Comparison of ENCODE assay signal across 29 cellular contexts in the genomic region with DNA sequence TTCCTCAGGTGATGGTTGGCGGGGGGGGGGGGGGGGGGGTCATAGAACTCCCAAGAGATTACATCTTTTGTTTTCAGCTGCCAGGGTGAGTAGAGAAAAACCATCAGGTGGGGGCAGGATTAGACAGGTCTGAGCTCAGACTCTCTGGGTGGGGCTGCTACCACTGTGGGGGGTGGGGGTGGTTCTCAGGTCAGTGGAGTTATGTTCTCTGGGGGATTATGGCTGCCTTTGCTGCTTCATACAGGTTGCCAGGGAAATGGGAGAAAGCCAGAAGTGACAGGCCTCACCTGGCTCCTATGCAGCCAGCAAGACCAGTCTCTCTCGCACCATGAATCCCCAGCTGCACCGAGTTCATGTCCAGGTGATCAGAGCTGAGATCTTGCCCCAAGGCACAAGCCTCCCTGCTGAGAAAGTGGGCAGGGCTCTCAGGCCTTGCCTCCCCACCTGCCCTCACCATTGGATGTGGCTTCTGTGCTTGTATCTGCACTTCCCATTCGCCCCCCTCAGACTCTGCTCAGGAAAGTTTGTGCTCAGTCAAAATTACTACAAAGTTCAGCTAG.
"Had no signal": no experiment of that assay in that cellular context is flagged by ENCODE, and none has a peak within 500 bp of the region (broad histone marks: within the 10 kb centered on the region; RNA-seq: fewer than 3 reads in every experiment).

No MANE protein-coding gene starts in this region.

- H3K36me3 Mint-ChIP-seq: memory B cell; natural killer cell treated with Interleukin-12 subunit alpha and Interleukin-12 subunit beta and Interleukin-15 and Interleukin-18, amount 100 ng/mL, for 72 hours; stimulated activated naive B cell treated with anti-CD40 and anti-IgM and Interleukin-4, amounts not matched to agents 10 μg/mL and 1 μg/mL and 100 μg/mL, for 72 hours had no signal

- H3K4me3 ChIP-seq: hepatocyte, left ventricle myocardium inferior, lung, mucosa of descending colon, pancreas, prostate gland, skin epidermis, stomach, testis, thyroid gland, transverse colon, upper lobe of right lung, uterus had no signal

- H3K9me3 ChIP-seq: pancreas, prostate gland, testis, thyroid gland, transverse colon, upper lobe of right lung, uterus had no signal

- H3K27ac Mint-ChIP-seq: memory B cell; naive thymus-derived CD4-positive, alpha-beta T cell; natural killer cell treated with Interleukin-12 subunit alpha and Interleukin-12 subunit beta and Interleukin-15 and Interleukin-18, amount 100 ng/mL, for 72 hours; stimulated activated naive B cell treated with anti-CD40 and anti-IgM and Interleukin-4, amounts not matched to agents 10 μg/mL and 1 μg/mL and 100 μg/mL, for 72 hours had no signal

- H3K27me3 Mint-ChIP-seq: memory B cell; stimulated activated naive B cell treated with anti-CD40 and anti-IgM and Interleukin-4, amounts not matched to agents 10 μg/mL and 1 μg/mL and 100 μg/mL, for 72 hours had no signal

- H3K79me2 ChIP-seq: hepatocyte had no signal

- H3K4me1 ChIP-seq: left ventricle myocardium inferior, pancreas, prostate gland, stomach, testis, thyroid gland, transverse colon, upper lobe of right lung, uterus had no signal

- H3K27me3 ChIP-seq: hepatocyte, pancreas, stomach, testis, thyroid gland, transverse colon, upper lobe of right lung, uterus had no signal

- DNase-seq: islet precursor cell; left ventricle myocardium inferior; midbrain; mucosa of descending colon; naive thymus-derived CD4-positive, alpha-beta T cell; nucleus accumbens; pancreas; posterior cingulate gyrus; retina; right cardiac atrium; stimulated activated CD4-positive, alpha-beta T cell treated with anti-CD3 and anti-CD28 coated beads, Interleukin-12 subunit alpha, Interleukin-12 subunit beta, amount 100 ng/mL, for 4 hours; stimulated activated CD4-positive, alpha-beta T cell treated with anti-CD3 and anti-CD28 coated beads, Interleukin-15, amount 100 ng/mL, for 24 hours; stimulated activated CD4-positive, alpha-beta T cell treated with anti-CD3 and anti-CD28 coated beads, Interleukin-2, amount 100 ng/mL, for 24 hours; stimulated activated CD4-positive, alpha-beta T cell treated with anti-CD3 and anti-CD28 coated beads, Interleukin-4, amount 100 ng/mL, for 1 hour; stimulated activated naive B cell treated with anti-CD40 and anti-IgM and Interleukin-4, amounts not matched to agents 10 μg/mL and 1 μg/mL and 100 μg/mL, for 72 hours; stimulated activated naive CD8-positive, alpha-beta T cell treated with anti-CD3 and anti-CD28 coated beads, Interleukin-15, Interleukin-2, amounts not matched to agents 100 U/mL and 50 U/mL, for 24 hours; stomach; testis; thyroid gland; transverse colon; upper lobe of right lung; uterus had no signal

- H3K4me3 Mint-ChIP-seq: memory B cell; naive thymus-derived CD4-positive, alpha-beta T cell; natural killer cell treated with Interleukin-12 subunit alpha and Interleukin-12 subunit beta and Interleukin-15 and Interleukin-18, amount 100 ng/mL, for 72 hours; stimulated activated naive B cell treated with anti-CD40 and anti-IgM and Interleukin-4, amounts not matched to agents 10 μg/mL and 1 μg/mL and 100 μg/mL, for 72 hours had no signal

- H3K4me2 ChIP-seq: hepatocyte had no signal

- H3K36me3 ChIP-seq: left ventricle myocardium inferior, pancreas, prostate gland, stomach, thyroid gland, upper lobe of right lung, uterus had no signal

- ATAC-seq: mucosa of descending colon; naive thymus-derived CD4-positive, alpha-beta T cell; natural killer cell treated with Interleukin-12 subunit alpha and Interleukin-12 subunit beta and Interleukin-15 and Interleukin-18, amount 100 ng/mL, for 72 hours; pancreas; right cardiac atrium; sciatic nerve; stimulated activated naive B cell treated with anti-CD40 and anti-IgM and Interleukin-4, amounts not matched to agents 10 μg/mL and 1 μg/mL and 100 μg/mL, for 72 hours; stimulated activated naive CD8-positive, alpha-beta T cell treated with anti-CD3 and anti-CD28 coated beads, Interleukin-15, Interleukin-2, amounts not matched to agents 100 U/mL and 50 U/mL, for 24 hours; upper lobe of right lung had no signal

- H3K27ac ChIP-seq: hepatocyte, left ventricle myocardium inferior, pancreas, prostate gland, skin epidermis, stomach, testis, thyroid gland, transverse colon, upper lobe of right lung, uterus had no signal

- H3K4me1 Mint-ChIP-seq: memory B cell; naive thymus-derived CD4-positive, alpha-beta T cell; stimulated activated naive B cell treated with anti-CD40 and anti-IgM and Interleukin-4, amounts not matched to agents 10 μg/mL and 1 μg/mL and 100 μg/mL, for 72 hours had no signal

- H2AFZ ChIP-seq: hepatocyte had no signal
